Comparison of ENCODE assay signal across 1 cellular context in the genomic region with DNA sequence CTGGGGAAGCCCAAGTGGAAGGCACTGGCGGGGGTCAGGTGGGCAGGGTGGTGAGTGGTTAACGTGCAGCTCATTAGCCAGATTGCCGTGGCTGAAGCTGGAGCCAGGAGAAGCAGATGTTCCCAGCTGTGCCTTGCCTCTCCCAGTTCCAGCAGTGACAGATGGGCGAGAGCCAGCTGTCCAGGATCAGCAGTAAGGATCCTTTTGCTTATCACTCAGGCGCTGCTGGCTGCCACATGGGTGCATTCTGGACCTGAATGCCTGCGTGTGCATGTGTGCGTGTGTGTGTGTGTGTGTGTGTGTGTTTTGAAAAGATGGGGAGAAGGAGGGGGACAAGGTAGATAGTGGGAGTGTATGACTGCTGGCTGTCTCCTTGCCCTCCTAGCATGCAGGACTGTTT.
TF ChIP-seq lines count a peak whose summit lies in the region.

No MANE protein-coding gene starts in this region.

TF ChIP-seq in K562, 482 proteins besides CTCF, POLR2A, EP300 and RAD21 (continues in another document):
- TF ChIP-seq ELF4 (CRISPR knock-in tag; IDR thresholded peaks at IDR 0.05) (no peak), TCFL5 (CRISPR knock-in tag; conservative IDR thresholded peaks at IDR 0.05) (no peak), MTA2 (IDR thresholded peaks at IDR 0.05; ENCODE audit: low read depth) (no peak), IFI16 (CRISPR knock-in tag; IDR thresholded peaks at IDR 0.05) (no peak), MAFF (IDR thresholded peaks at IDR 0.05; ENCODE audit: low read length) (no peak), CBFA2T2 (conservative IDR thresholded peaks at IDR 0.05) (peak; percentile 64), ZNF583 (CRISPR knock-in tag; IDR thresholded peaks at IDR 0.05) (no peak), GATA2 (CRISPR knock-in tag; IDR thresholded peaks at IDR 0.05) (0 out of 2 replicates have a peak, but pooled peaks have one; percentile 17), ZNF124 (CRISPR knock-in tag; IDR thresholded peaks at IDR 0.05) (no peak), ZNF217 (CRISPR knock-in tag; IDR thresholded peaks at IDR 0.05) (no peak), TAL1 (IDR thresholded peaks at IDR 0.05) (peak; percentile 4; the same call in 1 of the 2 replicates), NONO (IDR thresholded peaks at IDR 0.05; ENCODE audit: low read depth in 2 of 2, low read length in 1 of 2) (no peak), ARID2 (IDR thresholded peaks at IDR 0.05) (no peak), GATAD2B (IDR thresholded peaks at IDR 0.05; ENCODE audit: borderline replicate concordance) (no peak), POLR2AphosphoS2 (IDR thresholded peaks at IDR 0.05; ENCODE audit: low read length) (no peak), HDAC6 (IDR thresholded peaks at IDR 0.05; ENCODE audit: low read depth, low read length) (no peak), ZNF408 (CRISPR knock-in tag; IDR thresholded peaks at IDR 0.05; ENCODE audit: low read depth) (no peak), MAFG (tag; conservative IDR thresholded peaks at IDR 0.05) (no peak), XRCC5 (IDR thresholded peaks at IDR 0.05; ENCODE audit: low read depth, low read length) (no peak), GABPB1 (CRISPR knock-in tag; IDR thresholded peaks at IDR 0.05) (no peak), TAF1 (IDR thresholded peaks at IDR 0.05; ENCODE audit: control insufficient read depth, extremely low read depth, insufficient read depth, low read length, severe bottlenecking) (no peak), KAT7 (CRISPR knock-in tag; IDR thresholded peaks at IDR 0.05; ENCODE audit: borderline replicate concordance) (no peak), FOXA3 (CRISPR knock-in tag; conservative IDR thresholded peaks at IDR 0.05 in 1 of 2, IDR thresholded peaks at IDR 0.05 in 1 of 2) (no peak), MED1 (CRISPR knock-in tag; IDR thresholded peaks at IDR 0.05; ENCODE audit: borderline replicate concordance) (no peak), SRSF9 (IDR thresholded peaks at IDR 0.05; ENCODE audit: borderline replicate concordance, low read depth, low read length) (no peak), XRCC3 (IDR thresholded peaks at IDR 0.05) (no peak), CBFA2T3 (IDR thresholded peaks at IDR 0.05) (peak; percentile 73), STAG1 (CRISPR knock-in tag; IDR thresholded peaks at IDR 0.05; ENCODE audit: borderline replicate concordance) (no peak), ZNF699 (CRISPR knock-in tag; IDR thresholded peaks at IDR 0.05; ENCODE audit: insufficient replicate concordance) (no peak), NCOA6 (IDR thresholded peaks at IDR 0.05) (no peak), TRIM24 (IDR thresholded peaks at IDR 0.05) (0 out of 4 replicates have a peak, but pooled peaks of 1 of the 2 experiments have one; percentile 17), IRF2 (CRISPR knock-in tag; IDR thresholded peaks at IDR 0.05) (no peak), MCM3 (IDR thresholded peaks at IDR 0.05) (peak; percentile 50; the same call in 1 of the 2 replicates), ZNF197 (CRISPR knock-in tag; IDR thresholded peaks at IDR 0.05; ENCODE audit: low read depth) (no peak), ZNF140 (CRISPR knock-in tag; IDR thresholded peaks at IDR 0.05) (no peak), ZNF561 (CRISPR knock-in tag; conservative IDR thresholded peaks at IDR 0.05) (no peak), ZFP1 (CRISPR knock-in tag; IDR thresholded peaks at IDR 0.05) (no peak), ZNF586 (CRISPR knock-in tag; conservative IDR thresholded peaks at IDR 0.05) (no peak), PML (IDR thresholded peaks at IDR 0.05; ENCODE audit: low read length) (no peak), MCM7 (IDR thresholded peaks at IDR 0.05) (0 out of 4 replicates have a peak, but pooled peaks have one; percentile 46 to 58), CREB1 (IDR thresholded peaks at IDR 0.05) (no peak), CREB1 (CRISPR knock-in tag; IDR thresholded peaks at IDR 0.05) (no peak)
- TF ChIP-seq, protein P1, sequence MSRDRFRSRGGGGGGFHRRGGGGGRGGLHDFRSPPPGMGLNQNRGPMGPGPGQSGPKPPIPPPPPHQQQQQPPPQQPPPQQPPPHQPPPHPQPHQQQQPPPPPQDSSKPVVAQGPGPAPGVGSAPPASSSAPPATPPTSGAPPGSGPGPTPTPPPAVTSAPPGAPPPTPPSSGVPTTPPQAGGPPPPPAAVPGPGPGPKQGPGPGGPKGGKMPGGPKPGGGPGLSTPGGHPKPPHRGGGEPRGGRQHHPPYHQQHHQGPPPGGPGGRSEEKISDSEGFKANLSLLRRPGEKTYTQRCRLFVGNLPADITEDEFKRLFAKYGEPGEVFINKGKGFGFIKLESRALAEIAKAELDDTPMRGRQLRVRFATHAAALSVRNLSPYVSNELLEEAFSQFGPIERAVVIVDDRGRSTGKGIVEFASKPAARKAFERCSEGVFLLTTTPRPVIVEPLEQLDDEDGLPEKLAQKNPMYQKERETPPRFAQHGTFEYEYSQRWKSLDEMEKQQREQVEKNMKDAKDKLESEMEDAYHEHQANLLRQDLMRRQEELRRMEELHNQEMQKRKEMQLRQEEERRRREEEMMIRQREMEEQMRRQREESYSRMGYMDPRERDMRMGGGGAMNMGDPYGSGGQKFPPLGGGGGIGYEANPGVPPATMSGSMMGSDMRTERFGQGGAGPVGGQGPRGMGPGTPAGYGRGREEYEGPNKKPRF (IDR thresholded peaks at IDR 0.05; ENCODE audit: low read depth, low read length), result no peak
- TF ChIP-seq, protein P2, sequence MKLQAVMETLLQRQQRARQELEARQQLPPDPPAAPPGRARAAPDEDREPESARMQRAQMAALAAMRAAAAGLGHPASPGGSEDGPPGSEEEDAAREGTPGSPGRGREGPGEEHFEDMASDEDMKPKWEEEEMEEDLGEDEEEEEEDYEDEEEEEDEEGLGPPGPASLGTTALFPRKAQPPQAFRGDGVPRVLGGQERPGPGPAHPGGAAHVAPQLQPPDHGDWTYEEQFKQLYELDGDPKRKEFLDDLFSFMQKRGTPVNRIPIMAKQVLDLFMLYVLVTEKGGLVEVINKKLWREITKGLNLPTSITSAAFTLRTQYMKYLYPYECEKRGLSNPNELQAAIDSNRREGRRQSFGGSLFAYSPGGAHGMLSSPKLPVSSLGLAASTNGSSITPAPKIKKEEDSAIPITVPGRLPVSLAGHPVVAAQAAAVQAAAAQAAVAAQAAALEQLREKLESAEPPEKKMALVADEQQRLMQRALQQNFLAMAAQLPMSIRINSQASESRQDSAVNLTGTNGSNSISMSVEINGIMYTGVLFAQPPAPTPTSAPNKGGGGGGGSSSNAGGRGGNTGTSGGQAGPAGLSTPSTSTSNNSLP (IDR thresholded peaks at IDR 0.05; ENCODE audit: borderline replicate concordance, low read depth, low read length), result no peak
- TF ChIP-seq, protein P3, sequence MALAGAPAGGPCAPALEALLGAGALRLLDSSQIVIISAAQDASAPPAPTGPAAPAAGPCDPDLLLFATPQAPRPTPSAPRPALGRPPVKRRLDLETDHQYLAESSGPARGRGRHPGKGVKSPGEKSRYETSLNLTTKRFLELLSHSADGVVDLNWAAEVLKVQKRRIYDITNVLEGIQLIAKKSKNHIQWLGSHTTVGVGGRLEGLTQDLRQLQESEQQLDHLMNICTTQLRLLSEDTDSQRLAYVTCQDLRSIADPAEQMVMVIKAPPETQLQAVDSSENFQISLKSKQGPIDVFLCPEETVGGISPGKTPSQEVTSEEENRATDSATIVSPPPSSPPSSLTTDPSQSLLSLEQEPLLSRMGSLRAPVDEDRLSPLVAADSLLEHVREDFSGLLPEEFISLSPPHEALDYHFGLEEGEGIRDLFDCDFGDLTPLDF (CRISPR knock-in tag; IDR thresholded peaks at IDR 0.05), result no peak
- TF ChIP-seq, protein P4, sequence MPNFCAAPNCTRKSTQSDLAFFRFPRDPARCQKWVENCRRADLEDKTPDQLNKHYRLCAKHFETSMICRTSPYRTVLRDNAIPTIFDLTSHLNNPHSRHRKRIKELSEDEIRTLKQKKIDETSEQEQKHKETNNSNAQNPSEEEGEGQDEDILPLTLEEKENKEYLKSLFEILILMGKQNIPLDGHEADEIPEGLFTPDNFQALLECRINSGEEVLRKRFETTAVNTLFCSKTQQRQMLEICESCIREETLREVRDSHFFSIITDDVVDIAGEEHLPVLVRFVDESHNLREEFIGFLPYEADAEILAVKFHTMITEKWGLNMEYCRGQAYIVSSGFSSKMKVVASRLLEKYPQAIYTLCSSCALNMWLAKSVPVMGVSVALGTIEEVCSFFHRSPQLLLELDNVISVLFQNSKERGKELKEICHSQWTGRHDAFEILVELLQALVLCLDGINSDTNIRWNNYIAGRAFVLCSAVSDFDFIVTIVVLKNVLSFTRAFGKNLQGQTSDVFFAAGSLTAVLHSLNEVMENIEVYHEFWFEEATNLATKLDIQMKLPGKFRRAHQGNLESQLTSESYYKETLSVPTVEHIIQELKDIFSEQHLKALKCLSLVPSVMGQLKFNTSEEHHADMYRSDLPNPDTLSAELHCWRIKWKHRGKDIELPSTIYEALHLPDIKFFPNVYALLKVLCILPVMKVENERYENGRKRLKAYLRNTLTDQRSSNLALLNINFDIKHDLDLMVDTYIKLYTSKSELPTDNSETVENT (CRISPR knock-in tag; IDR thresholded peaks at IDR 0.05), result no peak
- TF ChIP-seq, protein P5, sequence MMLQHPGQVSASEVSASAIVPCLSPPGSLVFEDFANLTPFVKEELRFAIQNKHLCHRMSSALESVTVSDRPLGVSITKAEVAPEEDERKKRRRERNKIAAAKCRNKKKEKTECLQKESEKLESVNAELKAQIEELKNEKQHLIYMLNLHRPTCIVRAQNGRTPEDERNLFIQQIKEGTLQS (IDR thresholded peaks at IDR 0.05), result no peak
- TF ChIP-seq, protein P5 (CRISPR knock-in tag; conservative IDR thresholded peaks at IDR 0.05), result no peak
- TF ChIP-seq, protein P6, sequence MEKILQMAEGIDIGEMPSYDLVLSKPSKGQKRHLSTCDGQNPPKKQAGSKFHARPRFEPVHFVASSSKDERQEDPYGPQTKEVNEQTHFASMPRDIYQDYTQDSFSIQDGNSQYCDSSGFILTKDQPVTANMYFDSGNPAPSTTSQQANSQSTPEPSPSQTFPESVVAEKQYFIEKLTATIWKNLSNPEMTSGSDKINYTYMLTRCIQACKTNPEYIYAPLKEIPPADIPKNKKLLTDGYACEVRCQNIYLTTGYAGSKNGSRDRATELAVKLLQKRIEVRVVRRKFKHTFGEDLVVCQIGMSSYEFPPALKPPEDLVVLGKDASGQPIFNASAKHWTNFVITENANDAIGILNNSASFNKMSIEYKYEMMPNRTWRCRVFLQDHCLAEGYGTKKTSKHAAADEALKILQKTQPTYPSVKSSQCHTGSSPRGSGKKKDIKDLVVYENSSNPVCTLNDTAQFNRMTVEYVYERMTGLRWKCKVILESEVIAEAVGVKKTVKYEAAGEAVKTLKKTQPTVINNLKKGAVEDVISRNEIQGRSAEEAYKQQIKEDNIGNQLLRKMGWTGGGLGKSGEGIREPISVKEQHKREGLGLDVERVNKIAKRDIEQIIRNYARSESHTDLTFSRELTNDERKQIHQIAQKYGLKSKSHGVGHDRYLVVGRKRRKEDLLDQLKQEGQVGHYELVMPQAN (IDR thresholded peaks at IDR 0.05; ENCODE audit: borderline replicate concordance), result no peak
- TF ChIP-seq, protein P7, sequence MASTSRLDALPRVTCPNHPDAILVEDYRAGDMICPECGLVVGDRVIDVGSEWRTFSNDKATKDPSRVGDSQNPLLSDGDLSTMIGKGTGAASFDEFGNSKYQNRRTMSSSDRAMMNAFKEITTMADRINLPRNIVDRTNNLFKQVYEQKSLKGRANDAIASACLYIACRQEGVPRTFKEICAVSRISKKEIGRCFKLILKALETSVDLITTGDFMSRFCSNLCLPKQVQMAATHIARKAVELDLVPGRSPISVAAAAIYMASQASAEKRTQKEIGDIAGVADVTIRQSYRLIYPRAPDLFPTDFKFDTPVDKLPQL (IDR thresholded peaks at IDR 0.05; ENCODE audit: extremely low read depth, insufficient read length), result no peak
- TF ChIP-seq, protein P8, sequence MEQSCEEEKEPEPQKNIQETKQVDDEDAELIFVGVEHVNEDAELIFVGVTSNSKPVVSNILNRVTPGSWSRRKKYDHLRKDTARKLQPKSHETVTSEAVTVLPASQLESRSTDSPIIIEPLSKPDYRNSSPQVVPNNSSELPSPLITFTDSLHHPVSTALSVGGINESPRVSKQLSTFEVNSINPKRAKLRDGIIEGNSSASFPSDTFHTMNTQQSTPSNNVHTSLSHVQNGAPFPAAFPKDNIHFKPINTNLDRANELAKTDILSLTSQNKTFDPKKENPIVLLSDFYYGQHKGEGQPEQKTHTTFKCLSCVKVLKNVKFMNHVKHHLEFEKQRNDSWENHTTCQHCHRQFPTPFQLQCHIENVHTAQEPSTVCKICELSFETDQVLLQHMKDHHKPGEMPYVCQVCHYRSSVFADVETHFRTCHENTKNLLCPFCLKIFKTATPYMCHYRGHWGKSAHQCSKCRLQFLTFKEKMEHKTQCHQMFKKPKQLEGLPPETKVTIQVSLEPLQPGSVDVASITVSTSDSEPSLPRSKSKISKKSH (CRISPR knock-in tag; IDR thresholded peaks at IDR 0.05), result no peak
- TF ChIP-seq, protein P9, sequence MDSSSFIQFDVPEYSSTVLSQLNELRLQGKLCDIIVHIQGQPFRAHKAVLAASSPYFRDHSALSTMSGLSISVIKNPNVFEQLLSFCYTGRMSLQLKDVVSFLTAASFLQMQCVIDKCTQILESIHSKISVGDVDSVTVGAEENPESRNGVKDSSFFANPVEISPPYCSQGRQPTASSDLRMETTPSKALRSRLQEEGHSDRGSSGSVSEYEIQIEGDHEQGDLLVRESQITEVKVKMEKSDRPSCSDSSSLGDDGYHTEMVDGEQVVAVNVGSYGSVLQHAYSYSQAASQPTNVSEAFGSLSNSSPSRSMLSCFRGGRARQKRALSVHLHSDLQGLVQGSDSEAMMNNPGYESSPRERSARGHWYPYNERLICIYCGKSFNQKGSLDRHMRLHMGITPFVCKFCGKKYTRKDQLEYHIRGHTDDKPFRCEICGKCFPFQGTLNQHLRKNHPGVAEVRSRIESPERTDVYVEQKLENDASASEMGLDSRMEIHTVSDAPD (CRISPR knock-in tag; IDR thresholded peaks at IDR 0.05), result no peak
- TF ChIP-seq, protein P10, sequence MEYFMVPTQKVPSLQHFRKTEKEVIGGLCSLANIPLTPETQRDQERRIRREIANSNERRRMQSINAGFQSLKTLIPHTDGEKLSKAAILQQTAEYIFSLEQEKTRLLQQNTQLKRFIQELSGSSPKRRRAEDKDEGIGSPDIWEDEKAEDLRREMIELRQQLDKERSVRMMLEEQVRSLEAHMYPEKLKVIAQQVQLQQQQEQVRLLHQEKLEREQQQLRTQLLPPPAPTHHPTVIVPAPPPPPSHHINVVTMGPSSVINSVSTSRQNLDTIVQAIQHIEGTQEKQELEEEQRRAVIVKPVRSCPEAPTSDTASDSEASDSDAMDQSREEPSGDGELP (CRISPR knock-in tag; IDR thresholded peaks at IDR 0.05; ENCODE audit: borderline replicate concordance), result peak; percentile 41; the same call in 1 of the 2 replicates
- TF ChIP-seq, protein P11, sequence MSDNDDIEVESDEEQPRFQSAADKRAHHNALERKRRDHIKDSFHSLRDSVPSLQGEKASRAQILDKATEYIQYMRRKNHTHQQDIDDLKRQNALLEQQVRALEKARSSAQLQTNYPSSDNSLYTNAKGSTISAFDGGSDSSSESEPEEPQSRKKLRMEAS (CRISPR knock-in tag; IDR thresholded peaks at IDR 0.05), result peak; percentile 40; the same call in 1 of the 2 replicates
